8 cellular contexts compared by ENCODE assay signal in the genomic region with DNA sequence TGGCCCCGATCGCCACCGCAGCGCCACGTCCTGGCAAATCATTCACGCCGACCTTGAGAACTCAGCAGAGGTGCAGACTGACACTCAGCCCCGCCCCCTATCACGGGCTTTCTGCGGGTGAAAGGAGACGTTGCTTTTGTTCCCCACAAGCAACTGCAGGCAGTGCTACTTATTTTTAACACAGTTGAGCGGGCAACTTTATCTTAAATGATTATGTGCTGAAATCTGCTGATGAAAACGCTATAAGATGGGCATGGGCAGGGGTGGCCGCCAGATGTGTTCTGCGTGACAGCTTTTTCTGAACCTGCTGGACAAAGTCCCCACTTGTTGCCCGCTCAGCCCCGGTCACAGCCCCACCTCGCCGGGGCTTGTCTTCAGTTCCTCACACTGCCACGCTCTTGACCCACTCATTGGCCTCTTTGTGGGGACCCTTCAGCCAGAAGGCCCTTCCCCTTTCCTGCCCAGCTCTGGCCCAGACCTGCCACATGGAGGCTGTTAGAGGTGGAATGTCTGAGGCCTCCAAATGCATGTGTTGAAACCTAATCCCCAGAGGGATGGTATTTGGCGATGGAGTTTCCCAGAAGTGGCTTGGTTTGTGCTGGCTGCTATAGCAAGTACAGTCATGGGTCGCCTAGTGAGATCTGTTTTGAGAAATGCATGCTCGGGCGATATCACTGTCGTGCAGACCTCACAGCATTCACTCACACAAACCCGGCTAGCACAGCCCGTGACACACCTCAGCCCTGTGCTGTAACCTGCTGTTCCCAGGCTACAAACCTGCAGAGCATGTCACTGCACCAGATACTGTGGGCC. TPM values are rescaled to one million over a fixed set of nuclear protein-coding genes. Genes with fewer than 3 reads are reported as not detected.
A peak's percentile ranks its signal among the peaks of the same experiment; 100 is the strongest.
DNase-seq lines count a peak whose midpoint lies in the region; ATAC-seq and TF ChIP-seq lines count a peak whose summit lies in the region.

No MANE protein-coding gene starts in this region.

- DNase-seq in CD8-positive, alpha-beta memory T cell, result peak in 4 of 5 donors; percentile 11 to 60 (median 34)
- DNase-seq in NT2/D1 (ENCODE audit: low read depth, low spot score) (peak; percentile 23), epithelial cell of prostate (ENCODE audit: low read depth, low spot score) (no peak)

- no peak for TF ChIP-seq CTCF in neural cell (IDR thresholded peaks at IDR 0.05; ENCODE audit: poor library complexity, severe bottlenecking)

- H2AFZ ChIP-seq in neural cell (ENCODE audit: low read depth, low read length), result peak overlapping the region; percentile 19

- no peak overlapping the region for H3K4me2 ChIP-seq in neural cell (ENCODE audit: low read length)

- H3K9me3 Mint-ChIP-seq in CD8-positive, alpha-beta memory T cell, result no peaks in the 10 kb centered on the region

- no peaks in the 10 kb centered on the region for H4K20me1 ChIP-seq in neural cell (ENCODE audit: insufficient read depth)

- H3K36me3 Mint-ChIP-seq in CD8-positive, alpha-beta memory T cell, result peaks cover under 1 to 4% (median 2%) of the 10 kb centered on the region in 3 donors

- no peaks in the 10 kb centered on the region for H3K27me3 ChIP-seq in CD8-positive, alpha-beta memory T cell (ENCODE audit: insufficient read depth, low read length, poor library complexity, severe bottlenecking)
- no peaks in the 10 kb centered on the region for H3K27me3 ChIP-seq in NT2/D1 (ENCODE audit: insufficient read depth, insufficient read length)
- H3K27me3 ChIP-seq in neural cell (ENCODE audit: insufficient read depth, low read depth, low read length), result no peaks in the 10 kb centered on the region

- TF ChIP-seq RAD21 in neural cell (conservative IDR thresholded peaks at IDR 0.05), result no peak

- H3K4me3 ChIP-seq in CD8-positive, alpha-beta memory T cell (ENCODE audit: low read length), result no peak overlapping the region
- H3K4me3 ChIP-seq in NT2/D1 (ENCODE audit: insufficient read length, low read depth) (no peak overlapping the region), neural cell (ENCODE audit: low read length) (no peak overlapping the region)

- no peak for TF ChIP-seq EP300 in neural cell (conservative IDR thresholded peaks at IDR 0.05; ENCODE audit: poor library complexity, severe bottlenecking)

- no peak for ATAC-seq in GM21423 (IDR thresholded peaks at IDR 0.05; ENCODE audit: unreplicated experiment)
- no peak for ATAC-seq in GM19455 (IDR thresholded peaks at IDR 0.05; ENCODE audit: unreplicated experiment)
- ATAC-seq in GM19023 (IDR thresholded peaks at IDR 0.05; ENCODE audit: unreplicated experiment), result no peak
- ATAC-seq in GM21526 (IDR thresholded peaks at IDR 0.05; ENCODE audit: low FRiP score, unreplicated experiment), result no peak

- peaks cover 0 to 2% of the 10 kb centered on the region in 2 donors for H3K27me3 Mint-ChIP-seq in CD8-positive, alpha-beta memory T cell

- H3K4me3 Mint-ChIP-seq in CD8-positive, alpha-beta memory T cell, result peak overlapping the region in 6 of 7 donors; percentile 34 to 74 (median 66)

- no peaks in the 10 kb centered on the region for H3K4me1 ChIP-seq in CD8-positive, alpha-beta memory T cell (ENCODE audit: insufficient read depth, low read length)
- H3K4me1 ChIP-seq in NT2/D1 (ENCODE audit: insufficient read depth, insufficient read length), result peaks cover 22% of the 10 kb centered on the region

- H3K79me2 ChIP-seq in neural cell (replicated peaks; ENCODE audit: insufficient read depth, low read length), result no peaks in the 10 kb centered on the region

- no peak overlapping the region for H3K27ac ChIP-seq in CD8-positive, alpha-beta memory T cell (ENCODE audit: low read depth, low read length)
- peak overlapping the region; percentile 6 for H3K27ac ChIP-seq in epithelial cell of prostate
- H3K27ac ChIP-seq in neural cell (ENCODE audit: low read length), result no peak overlapping the region

- peak overlapping the region in 6 of 8 donors; percentile 27 to 81 (median 61) for H3K27ac Mint-ChIP-seq in CD8-positive, alpha-beta memory T cell

- POLR2A ChIA-PET in CD8-positive, alpha-beta memory T cell (lab: Charles Lee), result no interaction called here

- H3K36me3 ChIP-seq in CD8-positive, alpha-beta memory T cell (ENCODE audit: insufficient read depth, low read length), result no peaks in the 10 kb centered on the region
- H3K36me3 ChIP-seq in NT2/D1 (ENCODE audit: insufficient read depth, insufficient read length, low read length), result peaks cover 4% of the 10 kb centered on the region
- H3K36me3 ChIP-seq in neural cell (ENCODE audit: insufficient read depth, low read length), result no peaks in the 10 kb centered on the region

- H3K4me1 Mint-ChIP-seq in CD8-positive, alpha-beta memory T cell, result peaks cover 4 to 41% (median 14%) of the 10 kb centered on the region in 3 donors

- no peak overlapping the region for H3K9ac ChIP-seq in NT2/D1 (ENCODE audit: insufficient read length, low read depth)
- no peak overlapping the region for H3K9ac ChIP-seq in neural cell (ENCODE audit: low read length)

- CTCF ChIA-PET in CD8-positive, alpha-beta memory T cell (lab: Charles Lee), result no interaction called here

- H3F3A ChIP-seq in neural cell (ENCODE audit: insufficient read depth, low read length, poor library complexity, severe bottlenecking), result no peaks in the 10 kb centered on the region

- no peaks in the 10 kb centered on the region for H3K9me3 ChIP-seq in CD8-positive, alpha-beta memory T cell (ENCODE audit: low read length)
- H3K9me3 ChIP-seq in NT2/D1 (ENCODE audit: insufficient read depth, low read length) (no peaks in the 10 kb centered on the region), neural cell (ENCODE audit: low read length) (no peaks in the 10 kb centered on the region)

- no peaks in the 10 kb centered on the region for H3K9me2 ChIP-seq in neural cell (ENCODE audit: insufficient read depth, low read length)

TF ChIP-seq in neural cell, 6 proteins besides CTCF, POLR2A, EP300 and RAD21:
- TF ChIP-seq TAF1 (IDR thresholded peaks at IDR 0.05; ENCODE audit: low read depth), result no peak
- TF ChIP-seq POLR2AphosphoS5 (IDR thresholded peaks at IDR 0.05), result no peak
- TF ChIP-seq SMC3 (conservative IDR thresholded peaks at IDR 0.05; ENCODE audit: poor library complexity), result no peak
- TF ChIP-seq, protein P1, sequence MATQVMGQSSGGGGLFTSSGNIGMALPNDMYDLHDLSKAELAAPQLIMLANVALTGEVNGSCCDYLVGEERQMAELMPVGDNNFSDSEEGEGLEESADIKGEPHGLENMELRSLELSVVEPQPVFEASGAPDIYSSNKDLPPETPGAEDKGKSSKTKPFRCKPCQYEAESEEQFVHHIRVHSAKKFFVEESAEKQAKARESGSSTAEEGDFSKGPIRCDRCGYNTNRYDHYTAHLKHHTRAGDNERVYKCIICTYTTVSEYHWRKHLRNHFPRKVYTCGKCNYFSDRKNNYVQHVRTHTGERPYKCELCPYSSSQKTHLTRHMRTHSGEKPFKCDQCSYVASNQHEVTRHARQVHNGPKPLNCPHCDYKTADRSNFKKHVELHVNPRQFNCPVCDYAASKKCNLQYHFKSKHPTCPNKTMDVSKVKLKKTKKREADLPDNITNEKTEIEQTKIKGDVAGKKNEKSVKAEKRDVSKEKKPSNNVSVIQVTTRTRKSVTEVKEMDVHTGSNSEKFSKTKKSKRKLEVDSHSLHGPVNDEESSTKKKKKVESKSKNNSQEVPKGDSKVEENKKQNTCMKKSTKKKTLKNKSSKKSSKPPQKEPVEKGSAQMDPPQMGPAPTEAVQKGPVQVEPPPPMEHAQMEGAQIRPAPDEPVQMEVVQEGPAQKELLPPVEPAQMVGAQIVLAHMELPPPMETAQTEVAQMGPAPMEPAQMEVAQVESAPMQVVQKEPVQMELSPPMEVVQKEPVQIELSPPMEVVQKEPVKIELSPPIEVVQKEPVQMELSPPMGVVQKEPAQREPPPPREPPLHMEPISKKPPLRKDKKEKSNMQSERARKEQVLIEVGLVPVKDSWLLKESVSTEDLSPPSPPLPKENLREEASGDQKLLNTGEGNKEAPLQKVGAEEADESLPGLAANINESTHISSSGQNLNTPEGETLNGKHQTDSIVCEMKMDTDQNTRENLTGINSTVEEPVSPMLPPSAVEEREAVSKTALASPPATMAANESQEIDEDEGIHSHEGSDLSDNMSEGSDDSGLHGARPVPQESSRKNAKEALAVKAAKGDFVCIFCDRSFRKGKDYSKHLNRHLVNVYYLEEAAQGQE (IDR thresholded peaks at IDR 0.05; ENCODE audit: borderline replicate concordance), result no peak
- no peak for TF ChIP-seq MXI1 (conservative IDR thresholded peaks at IDR 0.05; ENCODE audit: poor library complexity, severe bottlenecking)
- TF ChIP-seq EZH2 (IDR thresholded peaks at IDR 0.05; ENCODE audit: borderline replicate concordance, insufficient read depth, low read length, poor library complexity, severe bottlenecking), result no peak

RNA-seq across cellular contexts. Expression of gene PDXK, which starts 15.7 kb away (rescaled TPM):
- 10 to 100 TPM; 96.3 to 96.7 TPM for total RNA-seq in CD8-positive, alpha-beta memory T cell
- 38.3 TPM for polyA plus RNA-seq in CD8-positive, alpha-beta memory T cell
- polyA plus RNA-seq in neural cell, result 22.8 and 32.0 TPM in 2 replicates
- 20.5 and 27.8 TPM in 2 replicates for polyA minus RNA-seq in neural cell

RNA-seq across cellular contexts. Expression of gene RRP1B, which starts 43.9 kb away (rescaled TPM):
- total RNA-seq in CD8-positive, alpha-beta memory T cell, result 10 to 100 TPM; 92.6 to 94.3 TPM
- polyA plus RNA-seq in CD8-positive, alpha-beta memory T cell, result 43.6 TPM
- 20.3 and 21.5 TPM in 2 replicates for polyA plus RNA-seq in neural cell
- polyA minus RNA-seq in neural cell, result 44.1 TPM in 2 replicates

RNA-seq across cellular contexts. Expression of gene HSF2BP, which starts 44.0 kb away (rescaled TPM):
- total RNA-seq in CD8-positive, alpha-beta memory T cell, result 1 to 10 TPM in 1 of 2 experiments, under 1 TPM in 1; 0.53 to 1.4 TPM
- 0.28 TPM for polyA plus RNA-seq in CD8-positive, alpha-beta memory T cell
- polyA plus RNA-seq in neural cell, result 0.54 and 0.89 TPM in 2 replicates
- 1.7 and 3.2 TPM in 2 replicates for polyA minus RNA-seq in neural cell
